23 cellular contexts compared by ENCODE assay signal in genomic region chr17:76123127-76123499, GRCh38. TPM values are rescaled to one million over a fixed set of nuclear protein-coding genes. Genes with fewer than 3 reads are reported as not detected.
DNase-seq lines count a peak whose midpoint lies in the region; ATAC-seq lines count a peak whose summit lies in the region.
"Had no signal": no experiment of that assay in that cellular context is flagged by ENCODE, and none has a peak within 500 bp of the region (broad histone marks: within the 10 kb centered on the region; RNA-seq: fewer than 3 reads in every experiment).

No MANE protein-coding gene starts in this region.

- DNase-seq in activated naive CD4-positive, alpha-beta T cell treated with anti-CD3 and anti-CD28 coated beads for 36 hours, result no peak
- DNase-seq in activated naive CD4-positive, alpha-beta T cell treated with Interleukin-2 at 50 U/mL for 16 hours, result no peak
- DNase-seq in T-cell, result no peak
- DNase-seq in activated naive CD8-positive, alpha-beta T cell treated with anti-CD3 and anti-CD28 coated beads, Interleukin-2, amount 50 U/mL, for 24 hours, result no peak
- DNase-seq in stimulated activated effector memory CD8-positive, alpha-beta T cell treated with anti-CD3 and anti-CD28 coated beads, Interleukin-12 subunit alpha, Interleukin-12 subunit beta, amount 100 ng/mL, for 72 hours (ENCODE audit: low spot score in 2 of 2), result no peak
- DNase-seq in HuH-7.5 (ENCODE audit: low spot score), result no peak
- DNase-seq: activated CD4-positive, alpha-beta memory T cell treated with anti-CD3 and anti-CD28 coated beads for 36 hours; DMS 273 treated with DMSO at 0.1 percent for 48 hours; effector memory CD4-positive, alpha-beta T cell; foreskin melanocyte; left lung; NCI-H1048; NCI-H2029; NCI-H345 had no signal

- ATAC-seq in T-cell (replicated peaks in 1 of 4) (no peak), HG03520 (IDR thresholded peaks at IDR 0.05; ENCODE audit: unreplicated experiment) (no peak), GM19452 (IDR thresholded peaks at IDR 0.05; ENCODE audit: unreplicated experiment) (no peak)
- no peak for ATAC-seq in activated naive CD8-positive, alpha-beta T cell treated with anti-CD3 and anti-CD28 coated beads, Interleukin-2, amount 50 U/mL, for 24 hours
- ATAC-seq in stimulated activated effector memory CD8-positive, alpha-beta T cell treated with anti-CD3 and anti-CD28 coated beads, Interleukin-12 subunit alpha, Interleukin-12 subunit beta, amount 100 ng/mL, for 72 hours, result no peak
- ATAC-seq: esophagus mucosa, left lung, Right ventricle myocardium inferior had no signal

- H3K27me3 Mint-ChIP-seq in activated naive CD4-positive, alpha-beta T cell treated with anti-CD3 and anti-CD28 coated beads for 36 hours (ENCODE audit: low read depth), result no peaks in the 10 kb centered on the region
- H3K27me3 Mint-ChIP-seq in T-cell, result no peaks in the 10 kb centered on the region
- no peaks in the 10 kb centered on the region for H3K27me3 Mint-ChIP-seq in activated naive CD8-positive, alpha-beta T cell treated with anti-CD3 and anti-CD28 coated beads, Interleukin-2, amount 50 U/mL, for 24 hours
- H3K27me3 Mint-ChIP-seq: activated CD4-positive, alpha-beta memory T cell treated with anti-CD3 and anti-CD28 coated beads for 36 hours had no signal

- H3K4me1 Mint-ChIP-seq in activated naive CD4-positive, alpha-beta T cell treated with anti-CD3 and anti-CD28 coated beads for 36 hours (ENCODE audit: low read depth), result peaks cover 25% of the 10 kb centered on the region
- H3K4me1 Mint-ChIP-seq in T-cell, result peaks cover 23 to 38% (median 33%) of the 10 kb centered on the region in 3 donors
- peaks cover 21% of the 10 kb centered on the region for H3K4me1 Mint-ChIP-seq in activated naive CD8-positive, alpha-beta T cell treated with anti-CD3 and anti-CD28 coated beads, Interleukin-2, amount 50 U/mL, for 24 hours
- peaks cover 10% of the 10 kb centered on the region for H3K4me1 Mint-ChIP-seq in stimulated activated effector memory CD8-positive, alpha-beta T cell treated with anti-CD3 and anti-CD28 coated beads, Interleukin-12 subunit alpha, Interleukin-12 subunit beta, amount 100 ng/mL, for 72 hours

- peak overlapping the region; percentile 9 for H3K27ac Mint-ChIP-seq in activated naive CD4-positive, alpha-beta T cell treated with anti-CD3 and anti-CD28 coated beads for 36 hours
- H3K27ac Mint-ChIP-seq in T-cell, result peak overlapping the region; percentile 41 to 52
- peak overlapping the region; percentile 35 for H3K27ac Mint-ChIP-seq in activated naive CD8-positive, alpha-beta T cell treated with anti-CD3 and anti-CD28 coated beads, Interleukin-2, amount 50 U/mL, for 24 hours
- peak overlapping the region; percentile 32 for H3K27ac Mint-ChIP-seq in stimulated activated effector memory CD8-positive, alpha-beta T cell treated with anti-CD3 and anti-CD28 coated beads, Interleukin-12 subunit alpha, Interleukin-12 subunit beta, amount 100 ng/mL, for 72 hours
- H3K27ac Mint-ChIP-seq: mesothelial cell of epicardium had no signal

- H3K4me3 Mint-ChIP-seq in activated naive CD4-positive, alpha-beta T cell treated with anti-CD3 and anti-CD28 coated beads for 36 hours, result no peak overlapping the region
- peak overlapping the region; percentile 10 to 59 (median 25) for H3K4me3 Mint-ChIP-seq in T-cell
- H3K4me3 Mint-ChIP-seq in activated naive CD8-positive, alpha-beta T cell treated with anti-CD3 and anti-CD28 coated beads, Interleukin-2, amount 50 U/mL, for 24 hours, result no peak overlapping the region
- H3K4me3 Mint-ChIP-seq in stimulated activated effector memory CD8-positive, alpha-beta T cell treated with anti-CD3 and anti-CD28 coated beads, Interleukin-12 subunit alpha, Interleukin-12 subunit beta, amount 100 ng/mL, for 72 hours, result peak overlapping the region; percentile 7
- H3K4me3 Mint-ChIP-seq: activated CD4-positive, alpha-beta memory T cell treated with anti-CD3 and anti-CD28 coated beads for 36 hours; H9; mesothelial cell of epicardium had no signal

- no peaks in the 10 kb centered on the region for H3K9me3 Mint-ChIP-seq in activated naive CD4-positive, alpha-beta T cell treated with anti-CD3 and anti-CD28 coated beads for 36 hours
- no peaks in the 10 kb centered on the region for H3K9me3 Mint-ChIP-seq in T-cell
- H3K9me3 Mint-ChIP-seq in activated naive CD8-positive, alpha-beta T cell treated with anti-CD3 and anti-CD28 coated beads, Interleukin-2, amount 50 U/mL, for 24 hours, result no peaks in the 10 kb centered on the region
- H3K9me3 Mint-ChIP-seq in stimulated activated effector memory CD8-positive, alpha-beta T cell treated with anti-CD3 and anti-CD28 coated beads, Interleukin-12 subunit alpha, Interleukin-12 subunit beta, amount 100 ng/mL, for 72 hours, result no peaks in the 10 kb centered on the region
- H3K9me3 Mint-ChIP-seq: activated CD4-positive, alpha-beta memory T cell treated with anti-CD3 and anti-CD28 coated beads for 36 hours; mesothelial cell of epicardium had no signal

- intact Hi-C loops in activated naive CD4-positive, alpha-beta T cell treated with anti-CD3 and anti-CD28 coated beads for 36 hours (cut with micrococcal nuclease), result no loop called here

- POLR2A ChIA-PET in T-cell (lab: Charles Lee), result interaction anchor here in 1 of 2 donors (0.7 kb wide), 1 partner anchor 11 kb away, joined by 5 read pairs; no protein-coding TSS in a partner anchor

- CTCF ChIA-PET in activated naive CD4-positive, alpha-beta T cell treated with anti-CD3 and anti-CD28 coated beads for 36 hours (lab: Charles Lee), result interaction anchor here (0.6 to 14.8 kb wide), 10 partner anchors 20 to 176 kb away, joined by 3 to 243 read pairs (median 4); no protein-coding TSS in a partner anchor
- CTCF ChIA-PET in T-cell (lab: Charles Lee), result interaction anchor here (0.6 to 5.7 kb wide), 5 partner anchors 27 to 274 kb away, joined by 3 to 27 read pairs (median 4); no protein-coding TSS in a partner anchor

- H3K36me3 Mint-ChIP-seq in activated naive CD4-positive, alpha-beta T cell treated with anti-CD3 and anti-CD28 coated beads for 36 hours (ENCODE audit: low read depth), result no peaks in the 10 kb centered on the region
- no peaks in the 10 kb centered on the region for H3K36me3 Mint-ChIP-seq in T-cell
- H3K36me3 Mint-ChIP-seq in activated naive CD8-positive, alpha-beta T cell treated with anti-CD3 and anti-CD28 coated beads, Interleukin-2, amount 50 U/mL, for 24 hours (ENCODE audit: low read depth), result no peaks in the 10 kb centered on the region
- H3K36me3 Mint-ChIP-seq in stimulated activated effector memory CD8-positive, alpha-beta T cell treated with anti-CD3 and anti-CD28 coated beads, Interleukin-12 subunit alpha, Interleukin-12 subunit beta, amount 100 ng/mL, for 72 hours, result no peaks in the 10 kb centered on the region
- H3K36me3 Mint-ChIP-seq: activated CD4-positive, alpha-beta memory T cell treated with anti-CD3 and anti-CD28 coated beads for 36 hours; CD14-positive monocyte; mesothelial cell of epicardium had no signal

RNA-seq across cellular contexts. Expression of gene FOXJ1, which starts 17.9 kb away (rescaled TPM):
- total RNA-seq in activated naive CD4-positive, alpha-beta T cell treated with anti-CD3 and anti-CD28 coated beads for 36 hours, result under 1 TPM; 0.60 to 0.84 TPM
- 1 to 10 TPM in 4 of 5 donors, under 1 TPM in 1; 0.99 to 3.0 (median 1.7) TPM for total RNA-seq in T-cell
- total RNA-seq: esophagus mucosa, Right ventricle myocardium inferior had no signal

RNA-seq across cellular contexts. Expression of gene EXOC7, which starts 19.5 kb away (rescaled TPM):
- 10 to 100 TPM; 43.5 to 46.6 TPM for total RNA-seq in activated naive CD4-positive, alpha-beta T cell treated with anti-CD3 and anti-CD28 coated beads for 36 hours
- 100 to 1,000 TPM; 119 to 181 (median 156) TPM for total RNA-seq in T-cell

RNA-seq across cellular contexts. Expression of gene ZACN, which starts 44.1 kb away (rescaled TPM):
- total RNA-seq in activated naive CD4-positive, alpha-beta T cell treated with anti-CD3 and anti-CD28 coated beads for 36 hours, result 1 to 10 TPM; 6.4 to 6.5 TPM
- 1 to 10 TPM in 1 of 5 donors, under 1 TPM in 3, not detected in 1; 0.20 to 1.6 (median 0.31) TPM for total RNA-seq in T-cell
- total RNA-seq: esophagus mucosa, G401, Right ventricle myocardium inferior, temporal lobe had no signal

RNA-seq across cellular contexts. Expression of gene GALR2, which starts 48.5 kb away (rescaled TPM):
- 1 to 10 TPM; 3.3 to 3.6 TPM for total RNA-seq in activated naive CD4-positive, alpha-beta T cell treated with anti-CD3 and anti-CD28 coated beads for 36 hours
- total RNA-seq in T-cell, result 1 to 10 TPM in 1 of 5 donors, under 1 TPM in 2, not detected in 2; 0.20 to 1.3 (median 0.73) TPM
- total RNA-seq: mesothelial cell of epicardium, Right ventricle myocardium inferior, temporal lobe had no signal

RNA-seq across cellular contexts. Expression of gene SRP68, which starts 50.8 kb away (rescaled TPM):
- total RNA-seq in activated naive CD4-positive, alpha-beta T cell treated with anti-CD3 and anti-CD28 coated beads for 36 hours, result 100 to 1,000 TPM; 127 to 131 TPM
- 10 to 100 TPM; 71.9 to 81.6 (median 78.9) TPM for total RNA-seq in T-cell

Comparison
In these comparisons a context has a peak if more than half of its experiments do, and no peak if none do; other contexts are left out.
1. H3K4me3 Mint-ChIP-seq: peak in T-cell (3 of 3) and stimulated activated effector memory CD8-positive, alpha-beta T cell treated with anti-CD3 and anti-CD28 coated beads, Interleukin-12 subunit alpha, Interleukin-12 subunit beta, amount 100 ng/mL, for 72 hours (single experiment); none in activated naive CD4-positive, alpha-beta T cell treated with anti-CD3 and anti-CD28 coated beads for 36 hours (single experiment) and activated naive CD8-positive, alpha-beta T cell treated with anti-CD3 and anti-CD28 coated beads, Interleukin-2, amount 50 U/mL, for 24 hours (single experiment).
2. Peak in every context shown above with its lines, with median percentiles within 50 percentile points of each other: H3K27ac Mint-ChIP-seq.